ENCODE assay signal across 16 cellular contexts in the genomic region with DNA sequence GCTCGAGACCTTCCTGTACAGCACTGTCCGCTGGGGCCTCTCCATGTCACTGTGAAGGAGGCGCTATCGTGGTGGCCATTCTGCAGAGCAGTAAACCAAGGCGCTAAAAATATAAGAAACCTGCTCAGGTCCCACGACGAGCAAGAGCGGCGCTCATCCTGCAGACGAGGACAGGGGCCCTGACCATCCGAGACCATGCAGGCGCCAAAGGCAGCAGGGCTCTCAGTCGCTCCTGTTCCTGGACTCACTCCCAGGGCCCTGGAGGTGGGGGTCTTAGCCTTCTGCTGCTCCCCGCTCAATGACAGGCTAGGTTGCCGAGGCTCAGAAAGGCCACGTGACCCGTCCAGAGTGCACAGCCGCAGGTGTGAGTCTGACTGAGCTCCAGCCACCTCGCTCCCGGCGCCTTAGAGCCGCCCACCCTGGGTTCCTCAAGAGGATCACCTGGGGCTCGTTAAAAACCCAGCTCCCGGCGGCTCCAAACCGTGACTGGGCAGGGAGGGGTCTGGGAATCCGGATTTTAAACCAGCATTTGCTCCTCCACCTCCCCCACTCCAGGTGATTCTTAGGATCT. TPM values are rescaled to one million over a fixed set of nuclear protein-coding genes. Genes with fewer than 3 reads are reported as not detected.
DNase-seq lines count a peak whose midpoint lies in the region; ATAC-seq, FAIRE-seq and TF ChIP-seq lines count a peak whose summit lies in the region.
"Had no signal": no experiment of that assay in that cellular context is flagged by ENCODE, and none has a peak within 500 bp of the region (broad histone marks: within the 10 kb centered on the region; RNA-seq: fewer than 3 reads in every experiment).

No MANE protein-coding gene starts in this region.

- no peaks in the 10 kb centered on the region for H3K9me2 ChIP-seq in hepatocyte (replicated peaks; ENCODE audit: insufficient read depth)

- H3K27ac ChIP-seq in hepatocyte (peak overlapping the region; percentile 66), pancreas (no peak overlapping the region)
- no peak overlapping the region for H3K27ac ChIP-seq in CD4-positive, alpha-beta T cell (ENCODE audit: low read depth, low read length)

- 32% methylated on average over 27 of the region's 27 CpGs for WGBS in hepatocyte (ENCODE audit: low lambda C conversion rate, missing lambda C conversion rate)
- 15 to 17% methylated on average over 27 of the region's 27 CpGs for WGBS in pancreas, 2 donors

- no peak overlapping the region for H3K4me3 Mint-ChIP-seq in CD4-positive, alpha-beta T cell
- H3K4me3 Mint-ChIP-seq: activated CD4-positive, alpha-beta T cell treated with anti-CD3 and anti-CD28 coated beads, Interleukin-2, amount 10 ng/mL, durations not matched to agents 7 days and 5 days had no signal

- no peaks in the 10 kb centered on the region for H3K79me2 ChIP-seq in hepatocyte

- peak overlapping the region; percentile 97 for H3K4me2 ChIP-seq in hepatocyte

- H3K36me3 ChIP-seq in ES-I3 (ENCODE audit: insufficient read depth, low read length) (no peaks in the 10 kb centered on the region), hepatocyte (replicated peaks; ENCODE audit: insufficient read depth, low read depth) (no peaks in the 10 kb centered on the region), pancreas (no peaks in the 10 kb centered on the region)

- CTCF ChIA-PET in CD4-positive, alpha-beta T cell (lab: Charles Lee) = no interaction called here

- POLR2A ChIA-PET in CD4-positive, alpha-beta T cell (lab: Charles Lee) = no interaction called here

- no peak for FAIRE-seq in pancreas (lab: Jason Lieb, UNC)
- FAIRE-seq: D721Med had no signal

- ATAC-seq in pancreas (peak; percentile 69 to 79 (median 76)), HG03175 (IDR thresholded peaks at IDR 0.05; ENCODE audit: unreplicated experiment) (no peak), GM18519 (IDR thresholded peaks at IDR 0.05; ENCODE audit: low FRiP score, unreplicated experiment) (no peak)
- no peak for ATAC-seq in CD4-positive, alpha-beta T cell (ENCODE audit: poor library complexity)

- H3K36me3 Mint-ChIP-seq in CD4-positive, alpha-beta T cell (ENCODE audit: low read depth) = no peaks in the 10 kb centered on the region
- H3K36me3 Mint-ChIP-seq: activated naive CD4-positive, alpha-beta T cell treated with anti-CD3 and anti-CD28 coated beads, Interleukin-2, amount 10 ng/mL, durations not matched to agents 7 days and 5 days had no signal

- H3K27me3 Mint-ChIP-seq in CD4-positive, alpha-beta T cell = peaks cover 68% of the 10 kb centered on the region

- DNase-seq in NCI-H345 treated with DMSO at 0.1 percent for 48 hours (lab: John Stamatoyannopoulos, UW; ENCODE audit: unreplicated experiment) (peak; percentile 26), hepatocyte (ENCODE audit: low spot score) (peak; percentile 53), pancreas (peak; percentile 4 to 75 (median 38)), NCI-H1930 (lab: John Stamatoyannopoulos, UW) (no peak)
- no peak for DNase-seq in CD4-positive, alpha-beta T cell
- DNase-seq: activated CD4-positive, alpha-beta T cell treated with anti-CD3 and anti-CD28 coated beads, Interleukin-2, amount 10 ng/mL, durations not matched to agents 7 days and 5 days; activated naive CD4-positive, alpha-beta T cell treated with anti-CD3 and anti-CD28 coated beads, Interleukin-2, amount 10 ng/mL, durations not matched to agents 7 days and 5 days; head of caudate nucleus; stimulated activated CD4-positive, alpha-beta T cell treated with anti-CD3 and anti-CD28 coated beads, Interleukin-4, amount 100 ng/mL, for 24 hours; substantia nigra had no signal

- no peaks in the 10 kb centered on the region for H3K9me3 Mint-ChIP-seq in CD4-positive, alpha-beta T cell
- H3K9me3 Mint-ChIP-seq: activated CD4-positive, alpha-beta T cell treated with anti-CD3 and anti-CD28 coated beads, Interleukin-2, amount 10 ng/mL, durations not matched to agents 7 days and 5 days; activated naive CD4-positive, alpha-beta T cell treated with anti-CD3 and anti-CD28 coated beads, Interleukin-2, amount 10 ng/mL, durations not matched to agents 7 days and 5 days; nephron had no signal

- no peaks in the 10 kb centered on the region for H3K9me3 ChIP-seq in ES-I3 (ENCODE audit: control insufficient read depth, insufficient read depth, low read length)
- H3K9me3 ChIP-seq in hepatocyte (ENCODE audit: low read depth) = no peaks in the 10 kb centered on the region
- no peaks in the 10 kb centered on the region for H3K9me3 ChIP-seq in pancreas
- H3K9me3 ChIP-seq in CD4-positive, alpha-beta T cell (ENCODE audit: control insufficient read depth, low read length) = no peaks in the 10 kb centered on the region

- H3K4me3 ChIP-seq in hepatocyte (peak overlapping the region; percentile 43), pancreas (peak overlapping the region; percentile 15 to 52 (median 36))

- H3K27ac Mint-ChIP-seq in CD4-positive, alpha-beta T cell = no peak overlapping the region
- H3K27ac Mint-ChIP-seq: activated CD4-positive, alpha-beta T cell treated with anti-CD3 and anti-CD28 coated beads, Interleukin-2, amount 10 ng/mL, durations not matched to agents 7 days and 5 days; activated naive CD4-positive, alpha-beta T cell treated with anti-CD3 and anti-CD28 coated beads, Interleukin-2, amount 10 ng/mL, durations not matched to agents 7 days and 5 days; nephron had no signal

- H3K4me1 ChIP-seq in ES-I3 (ENCODE audit: insufficient read depth, low read length) (no peaks in the 10 kb centered on the region; the same call in 1 of the 2 replicates), hepatocyte (ENCODE audit: insufficient read depth) (peaks cover 4% of the 10 kb centered on the region), pancreas (no peaks in the 10 kb centered on the region)

- TF ChIP-seq CTCF in hepatocyte (IDR thresholded peaks at IDR 0.05; ENCODE audit: poor library complexity) (no peak), pancreas (IDR thresholded peaks at IDR 0.05) (no peak)
- no peak for TF ChIP-seq CTCF in CD4-positive, alpha-beta T cell (IDR thresholded peaks at IDR 0.05)

- intact Hi-C loops in pancreas (cut with DNase I) = no loop called here
- intact Hi-C loops in CD4-positive, alpha-beta T cell (cut with DNase I, micrococcal nuclease) = no loop called here

- no peaks in the 10 kb centered on the region for H4K20me1 ChIP-seq in hepatocyte (ENCODE audit: insufficient read depth, poor library complexity, severe bottlenecking)

- H3K4me1 Mint-ChIP-seq in CD4-positive, alpha-beta T cell (ENCODE audit: low read depth) = peaks cover 9% of the 10 kb centered on the region
- H3K4me1 Mint-ChIP-seq: nephron had no signal

- H3K27me3 ChIP-seq in hepatocyte (peaks cover 32% of the 10 kb centered on the region), pancreas (no peaks in the 10 kb centered on the region)
- H3K27me3 ChIP-seq in CD4-positive, alpha-beta T cell (ENCODE audit: control insufficient read depth, insufficient read depth, low read length) = peaks cover 53% of the 10 kb centered on the region

- H3K9ac ChIP-seq in ES-I3 (ENCODE audit: low read depth, low read length) = peak overlapping the region; percentile 72; the same call in 1 of the 2 replicates

- H2AFZ ChIP-seq in hepatocyte = peak overlapping the region; percentile 92

RNA-seq across cellular contexts. Expression of gene ATP2C2, which starts 0.5 kb away (rescaled TPM):
- total RNA-seq in hepatocyte (6.0 and 12.2 TPM in 2 replicates), pancreas (1 to 10 TPM in 3 of 6 donors, under 1 TPM in 3; 0.47 to 6.3 (median 1.8) TPM)
- polyA plus RNA-seq in hepatocyte (6.8 and 7.2 TPM in 2 replicates), pancreas (1 to 10 TPM; 1.7 to 2.8 TPM)
- total RNA-seq in CD4-positive, alpha-beta T cell = not detected
- total RNA-seq: activated CD4-positive, alpha-beta T cell treated with anti-CD3 and anti-CD28 coated beads, Interleukin-2, amount 10 ng/mL, durations not matched to agents 7 days and 5 days; dermis microvascular lymphatic vessel endothelial cell had no signal

Comparison
In these comparisons a context has a peak if more than half of its experiments do, and no peak if none do; other contexts are left out.
1. DNase-seq: peak in NCI-H345 treated with DMSO at 0.1 percent for 48 hours (single experiment), hepatocyte (single experiment) and pancreas (6 of 6); none in CD4-positive, alpha-beta T cell (0 of 10) and NCI-H1930 (0 of 2).
2. ATAC-seq: peak in pancreas (4 of 4); none in CD4-positive, alpha-beta T cell (single experiment), HG03175 (single experiment) and GM18519 (single experiment).